Comparison of ENCODE assay signal across 22 cellular contexts in genomic region chr14:65072937-65073336, GRCh38. TPM values are rescaled to one million over a fixed set of nuclear protein-coding genes. Genes with fewer than 3 reads are reported as not detected.
DNase-seq lines count a peak whose midpoint lies in the region; ATAC-seq, FAIRE-seq and TF ChIP-seq lines count a peak whose summit lies in the region.
"Had no signal": no experiment of that assay in that cellular context is flagged by ENCODE, and none has a peak within 500 bp of the region (broad histone marks: within the 10 kb centered on the region; RNA-seq: fewer than 3 reads in every experiment).

No MANE protein-coding gene starts in this region.

- no peak overlapping the region for H3K9ac ChIP-seq in keratinocyte (ENCODE audit: control insufficient read depth, extremely low read depth, insufficient read depth, low read length)

- H3K36me3 ChIP-seq in keratinocyte (ENCODE audit: control insufficient read depth in 2 of 2, extremely low read depth in 1 of 2, insufficient read depth in 2 of 2, low read length in 2 of 2) (peaks cover 27 to 29% of the 10 kb centered on the region in 2 experiments), MG63 (peaks cover 4% of the 10 kb centered on the region; the same call in 1 of the 2 replicates)

- H3K4me3 ChIP-seq in keratinocyte (ENCODE audit: control insufficient read depth in 2 of 3, extremely low read depth in 1 of 3, insufficient read depth in 2 of 3, low read depth in 1 of 3, low read length in 3 of 3) (no peak overlapping the region), skin epidermis (no peak overlapping the region), MG63 (no peak overlapping the region)
- H3K4me3 ChIP-seq: coronary artery, SJSA1 had no signal

- H4K20me1 ChIP-seq in keratinocyte (ENCODE audit: control insufficient read depth, extremely low read depth, insufficient read depth, low read length): no peaks in the 10 kb centered on the region

- H3K4me2 ChIP-seq in keratinocyte (ENCODE audit: control insufficient read depth, extremely low read depth, insufficient read depth, low read depth, low read length): no peak overlapping the region

- no peak for TF ChIP-seq CTCF in activated CD8-positive, alpha-beta T cell treated with anti-CD3 and anti-CD28 coated beads for 36 hours (IDR thresholded peaks at IDR 0.05)
- no peak for TF ChIP-seq CTCF in keratinocyte (optimal IDR thresholded peaks at IDR 0.05 in 1 of 3, IDR thresholded peaks at IDR 0.05 in 1 of 3, conservative IDR thresholded peaks at IDR 0.05 in 1 of 3; ENCODE audit: extremely low read depth in 1 of 3, insufficient read depth in 2 of 3, low read length in 3 of 3)

- no peaks in the 10 kb centered on the region for H3K27me3 ChIP-seq in keratinocyte (ENCODE audit: control insufficient read depth, extremely low read depth, insufficient read depth, low read length)
- no peaks in the 10 kb centered on the region for H3K27me3 ChIP-seq in MG63
- H3K27me3 ChIP-seq: SJSA1 had no signal

- H3K9me1 ChIP-seq in keratinocyte (ENCODE audit: control insufficient read depth, extremely low read depth, insufficient read depth, low read length): no peaks in the 10 kb centered on the region

- no peak for ATAC-seq in activated CD8-positive, alpha-beta T cell treated with anti-CD3 and anti-CD28 coated beads for 36 hours
- ATAC-seq in activated CD8-positive, alpha-beta T cell treated with anti-CD3 and anti-CD28 coated beads, Interleukin-2, amount 10 ng/mL, durations not matched to agents 7 days and 5 days: no peak
- ATAC-seq in central memory CD8-positive, alpha-beta T cell (replicated peaks; ENCODE audit: extremely low read depth, poor library complexity, severe bottlenecking): no peak
- ATAC-seq in GM19455 (IDR thresholded peaks at IDR 0.05; ENCODE audit: unreplicated experiment) (no peak), GM19467 (IDR thresholded peaks at IDR 0.05; ENCODE audit: unreplicated experiment) (no peak)
- ATAC-seq: activated CD8-positive, alpha-beta memory T cell treated with anti-CD3 and anti-CD28 coated beads, Interleukin-2, amount 10 ng/mL, durations not matched to agents 7 days and 5 days; PC-3 had no signal

- DNase-seq in activated CD8-positive, alpha-beta T cell treated with anti-CD3 and anti-CD28 coated beads for 36 hours: no peak
- DNase-seq in activated CD8-positive, alpha-beta T cell treated with anti-CD3 and anti-CD28 coated beads, Interleukin-2, amount 10 ng/mL, durations not matched to agents 7 days and 5 days: no peak
- DNase-seq in central memory CD8-positive, alpha-beta T cell (ENCODE audit: low spot score in 2 of 2): no peak
- DNase-seq in keratinocyte (ENCODE audit: low read depth, low spot score) (no peak), MG63 (no peak)
- DNase-seq: 8988T; activated CD4-positive, CD25-positive, alpha-beta regulatory T cell treated with anti-CD3 and anti-CD28 coated beads, Interleukin-2, amount 50 U/mL, for 72 hours; activated CD8-positive, alpha-beta memory T cell treated with anti-CD3 and anti-CD28 coated beads, Interleukin-2, amount 10 ng/mL, durations not matched to agents 7 days and 5 days; activated effector memory CD4-positive, alpha-beta T cell treated with anti-CD3 and anti-CD28 coated beads, Interleukin-2, amount 50 U/mL, for 16 hours; foreskin melanocyte; NCI-H2107; NCI-H69; PC-3; T-helper 9 cell had no signal

- H3K36me3 Mint-ChIP-seq in activated CD8-positive, alpha-beta T cell treated with anti-CD3 and anti-CD28 coated beads for 36 hours (ENCODE audit: low read depth): peaks cover 36% of the 10 kb centered on the region
- H3K36me3 Mint-ChIP-seq in activated CD8-positive, alpha-beta T cell treated with anti-CD3 and anti-CD28 coated beads, Interleukin-2, amount 10 ng/mL, durations not matched to agents 7 days and 5 days (ENCODE audit: low read depth): peaks cover 46% of the 10 kb centered on the region
- H3K36me3 Mint-ChIP-seq in central memory CD8-positive, alpha-beta T cell (ENCODE audit: insufficient read depth): peaks cover 40% of the 10 kb centered on the region

- no peak overlapping the region for H3K27ac ChIP-seq in keratinocyte (ENCODE audit: control insufficient read depth, insufficient read depth, low read length)
- H3K27ac ChIP-seq in skin epidermis: peak overlapping the region in 12 of 21 experiments; percentile 1 to 75 (median 46)
- H3K27ac ChIP-seq: coronary artery, SJSA1 had no signal

- H3K4me1 Mint-ChIP-seq in activated CD8-positive, alpha-beta T cell treated with anti-CD3 and anti-CD28 coated beads for 36 hours (ENCODE audit: low read depth): peaks cover 3% of the 10 kb centered on the region
- H3K4me1 Mint-ChIP-seq in activated CD8-positive, alpha-beta T cell treated with anti-CD3 and anti-CD28 coated beads, Interleukin-2, amount 10 ng/mL, durations not matched to agents 7 days and 5 days (ENCODE audit: low read depth): peaks cover 19% of the 10 kb centered on the region
- peaks cover 32% of the 10 kb centered on the region for H3K4me1 Mint-ChIP-seq in central memory CD8-positive, alpha-beta T cell

- no peak overlapping the region for H2AFZ ChIP-seq in keratinocyte (ENCODE audit: control insufficient read depth, low read length)

- no peaks in the 10 kb centered on the region for H3K9me3 ChIP-seq in keratinocyte (ENCODE audit: control insufficient read depth, low read depth, low read length)
- H3K9me3 ChIP-seq in MG63: no peaks in the 10 kb centered on the region
- H3K9me3 ChIP-seq: SJSA1 had no signal

- POLR2A ChIA-PET in activated CD8-positive, alpha-beta T cell treated with anti-CD3 and anti-CD28 coated beads for 36 hours (lab: Charles Lee): interaction anchor here (1.9 kb wide), 1 partner anchor 12 kb away, joined by 5 read pairs; no protein-coding TSS in a partner anchor
- POLR2A ChIA-PET in activated CD8-positive, alpha-beta T cell treated with anti-CD3 and anti-CD28 coated beads, Interleukin-2, amount 10 ng/mL, durations not matched to agents 7 days and 5 days (lab: Charles Lee): interaction anchor here (1.0 kb wide), 1 partner anchor 9 kb away, joined by 3 read pairs; no protein-coding TSS in a partner anchor

- dilution Hi-C loops in keratinocyte (cut with MboI; ENCODE audit: extremely low pct_ligation_motif_present, low sequenced_read_pairs): no loop called here

- H3K79me2 ChIP-seq in keratinocyte (ENCODE audit: control insufficient read depth, insufficient read depth, low read length): no peaks in the 10 kb centered on the region

- peaks cover 15% of the 10 kb centered on the region for H3K4me1 ChIP-seq in keratinocyte (ENCODE audit: control insufficient read depth, extremely low read depth, insufficient read depth, low read length)
- H3K4me1 ChIP-seq: SJSA1 had no signal

- peak; percentile 13 for FAIRE-seq in keratinocyte (lab: Jason Lieb, UNC)
- FAIRE-seq: D721Med had no signal

- intact Hi-C loops in activated CD8-positive, alpha-beta T cell treated with anti-CD3 and anti-CD28 coated beads for 36 hours (cut with micrococcal nuclease): no loop called here

- H3K27ac Mint-ChIP-seq in activated CD8-positive, alpha-beta T cell treated with anti-CD3 and anti-CD28 coated beads for 36 hours: peak overlapping the region; percentile 52
- no peak overlapping the region for H3K27ac Mint-ChIP-seq in activated CD8-positive, alpha-beta T cell treated with anti-CD3 and anti-CD28 coated beads, Interleukin-2, amount 10 ng/mL, durations not matched to agents 7 days and 5 days
- peak overlapping the region; percentile 38 for H3K27ac Mint-ChIP-seq in central memory CD8-positive, alpha-beta T cell (ENCODE audit: low read depth)
- H3K27ac Mint-ChIP-seq: activated CD8-positive, alpha-beta memory T cell treated with anti-CD3 and anti-CD28 coated beads, Interleukin-2, amount 10 ng/mL, durations not matched to agents 7 days and 5 days; progenitor cell of endocrine pancreas had no signal

- H3K4me3 Mint-ChIP-seq in activated CD8-positive, alpha-beta T cell treated with anti-CD3 and anti-CD28 coated beads for 36 hours: no peak overlapping the region
- H3K4me3 Mint-ChIP-seq in activated CD8-positive, alpha-beta T cell treated with anti-CD3 and anti-CD28 coated beads, Interleukin-2, amount 10 ng/mL, durations not matched to agents 7 days and 5 days: no peak overlapping the region
- H3K4me3 Mint-ChIP-seq in central memory CD8-positive, alpha-beta T cell: no peak overlapping the region
- H3K4me3 Mint-ChIP-seq: activated CD8-positive, alpha-beta memory T cell treated with anti-CD3 and anti-CD28 coated beads, Interleukin-2, amount 10 ng/mL, durations not matched to agents 7 days and 5 days; B cell had no signal

- CTCF ChIA-PET in activated CD8-positive, alpha-beta T cell treated with anti-CD3 and anti-CD28 coated beads for 36 hours (lab: Charles Lee): no interaction called here
- CTCF ChIA-PET in activated CD8-positive, alpha-beta T cell treated with anti-CD3 and anti-CD28 coated beads, Interleukin-2, amount 10 ng/mL, durations not matched to agents 7 days and 5 days (lab: Charles Lee): no interaction called here

- no peaks in the 10 kb centered on the region for H3K27me3 Mint-ChIP-seq in activated CD8-positive, alpha-beta T cell treated with anti-CD3 and anti-CD28 coated beads for 36 hours
- no peaks in the 10 kb centered on the region for H3K27me3 Mint-ChIP-seq in activated CD8-positive, alpha-beta T cell treated with anti-CD3 and anti-CD28 coated beads, Interleukin-2, amount 10 ng/mL, durations not matched to agents 7 days and 5 days (ENCODE audit: low read depth)
- H3K27me3 Mint-ChIP-seq in central memory CD8-positive, alpha-beta T cell: no peaks in the 10 kb centered on the region
- H3K27me3 Mint-ChIP-seq: activated CD8-positive, alpha-beta memory T cell treated with anti-CD3 and anti-CD28 coated beads, Interleukin-2, amount 10 ng/mL, durations not matched to agents 7 days and 5 days; B cell; progenitor cell of endocrine pancreas had no signal

- no peaks in the 10 kb centered on the region for H3K9me3 Mint-ChIP-seq in activated CD8-positive, alpha-beta T cell treated with anti-CD3 and anti-CD28 coated beads for 36 hours
- H3K9me3 Mint-ChIP-seq in activated CD8-positive, alpha-beta T cell treated with anti-CD3 and anti-CD28 coated beads, Interleukin-2, amount 10 ng/mL, durations not matched to agents 7 days and 5 days (ENCODE audit: insufficient read depth): no peaks in the 10 kb centered on the region
- H3K9me3 Mint-ChIP-seq in central memory CD8-positive, alpha-beta T cell: no peaks in the 10 kb centered on the region

RNA-seq across cellular contexts. Expression of gene MAX, which starts 29.4 kb away (rescaled TPM):
- 10 to 100 TPM; 92.6 to 92.8 TPM for total RNA-seq in activated CD8-positive, alpha-beta T cell treated with anti-CD3 and anti-CD28 coated beads for 36 hours
- 100 to 1,000 TPM; 132 to 134 TPM for total RNA-seq in activated CD8-positive, alpha-beta T cell treated with anti-CD3 and anti-CD28 coated beads, Interleukin-2, amount 10 ng/mL, durations not matched to agents 7 days and 5 days
- 51.8 to 81.6 TPM (median 65.2 TPM) in 3 replicates for polyA plus RNA-seq in keratinocyte
- 20.0 TPM for polyA plus RNA-seq in keratinocyte (2011; ENCODE audit: low read depth)
- 76.8 and 80.6 TPM in 2 replicates for polyA plus RNA-seq in keratinocyte (2011; cell fraction: cytosol; rRNA removed)
- polyA plus RNA-seq in keratinocyte (2011; cell fraction: nucleus; rRNA removed): 53.9 and 57.8 TPM in 2 replicates
- 40.5 and 53.5 TPM in 2 replicates for polyA plus RNA-seq in keratinocyte (2012; ENCODE audit: low replicate concordance)
- 45.8 to 79.4 TPM (median 58.1 TPM) in 3 replicates for polyA minus RNA-seq in keratinocyte
- polyA minus RNA-seq in keratinocyte (2011; cell fraction: cytosol; rRNA and poly(A)+ RNA removed): 108 TPM
- 34.7 and 37.4 TPM in 2 replicates for polyA minus RNA-seq in keratinocyte (2011; cell fraction: nucleus; rRNA and poly(A)+ RNA removed)
- total RNA-seq in MG63 (2014; rRNA removed; shearing (Covaris generic); ENCODE audit: low replicate concordance): 26.6 and 30.8 TPM in 2 replicates
